ENCODE assay signal across 8 cellular contexts in the genomic region with DNA sequence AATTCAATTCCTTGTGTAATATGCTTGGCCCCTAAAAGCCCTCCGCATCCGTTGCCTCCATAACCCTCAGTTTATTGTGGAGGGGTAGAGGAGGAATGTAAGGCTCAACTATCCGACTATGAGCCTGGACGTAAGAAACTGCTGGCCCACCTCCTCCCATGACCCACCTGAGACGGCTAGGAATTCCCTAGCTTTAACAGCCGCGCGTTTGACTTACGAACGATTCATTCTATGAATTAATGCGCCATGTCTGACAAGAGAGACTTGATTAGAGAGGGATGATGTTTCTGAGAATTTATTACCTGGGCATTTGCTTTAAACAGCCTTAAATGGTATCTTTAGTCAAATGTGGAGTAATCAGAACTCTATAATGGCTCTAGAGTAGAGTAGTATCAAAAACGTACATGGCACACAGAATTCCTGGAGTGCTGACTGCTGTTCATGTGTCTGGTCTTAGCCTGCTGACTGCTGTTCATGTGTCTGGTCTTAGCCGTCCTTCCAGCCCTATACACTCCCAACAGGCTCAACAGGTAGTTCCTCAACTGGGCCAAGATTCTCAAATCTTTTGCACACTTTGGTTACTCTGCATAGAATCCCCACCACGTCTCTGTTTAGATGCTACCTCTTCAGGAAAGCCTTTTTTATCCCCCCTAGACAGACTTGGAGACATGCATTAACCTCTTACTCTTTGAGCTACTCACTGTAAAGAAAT. TPM values are rescaled to one million over a fixed set of nuclear protein-coding genes. Genes with fewer than 3 reads are reported as not detected.
DNase-seq lines count a peak whose midpoint lies in the region; ATAC-seq, FAIRE-seq and TF ChIP-seq lines count a peak whose summit lies in the region.

No MANE protein-coding gene starts in this region.

- H3K14ac ChIP-seq in H1 (ENCODE audit: insufficient read length) = no peak overlapping the region

- no peak overlapping the region; the same call in 1 of the 2 replicates for H2BK20ac ChIP-seq in H1 (ENCODE audit: low read length)

- WGBS in H1 (ENCODE audit: extremely low coverage in 1 of 2, insufficient coverage in 1 of 2, insufficient read length in 1 of 2, insufficient replicate concordance in 2 of 2, low coverage in 1 of 2, low lambda C conversion rate in 2 of 2, missing lambda C conversion rate in 1 of 2), 2 experiments = 76% methylated on average over 14 of the region's 14 CpGs; no CpG with 5 or more reads in 1 of the 2 experiments

- FAIRE-seq in H1 (lab: Jason Lieb, UNC) = no peak

- TF ChIP-seq RAD21 in H1 (IDR thresholded peaks at IDR 0.05 in 1 of 2, conservative IDR thresholded peaks at IDR 0.05 in 1 of 2; ENCODE audit: low read depth in 2 of 2, low read length in 2 of 2) = no peak

- TF ChIP-seq CTCF in GM12865 (IDR thresholded peaks at IDR 0.05; ENCODE audit: insufficient read depth, low read depth, low read length, missing control alignments) (no peak), OCI-LY1 (IDR thresholded peaks at IDR 0.05; ENCODE audit: low read length) (no peak), H1 (IDR thresholded peaks at IDR 0.05; ENCODE audit: control extremely low read depth in 1 of 3, insufficient read depth in 1 of 3, low read depth in 1 of 3, low read length in 3 of 3) (no peak), omental fat pad (IDR thresholded peaks at IDR 0.05) (no peak)

- no peak overlapping the region for H3K4ac ChIP-seq in H1 (replicated peaks; ENCODE audit: insufficient read length, low read depth, low read length)

- H3K4me1 ChIP-seq in OCI-LY1 (ENCODE audit: insufficient read depth, low read length, severe bottlenecking) (peaks cover 18% of the 10 kb centered on the region), H1 (replicated peaks in 1 of 4; ENCODE audit: control insufficient read depth in 3 of 4, insufficient read depth in 4 of 4, low read length in 3 of 4) (peaks cover 0 to 5% (median 0%) of the 10 kb centered on the region in 4 experiments; a peak in 3 of 7 replicates)

- H3K4me2 ChIP-seq in OCI-LY1 (ENCODE audit: low read length) = peak overlapping the region; percentile 71
- H3K4me2 ChIP-seq in H1 (ENCODE audit: insufficient read depth in 1 of 2, low read depth in 2 of 2, low read length in 2 of 2) = peak overlapping the region; percentile 71 to 76

- no peaks in the 10 kb centered on the region for H3K79me1 ChIP-seq in H1 (ENCODE audit: low read depth, low read length)

- H3K9ac ChIP-seq in OCI-LY1 (ENCODE audit: low read length) (peak overlapping the region; percentile 70; the same call in 1 of the 2 replicates), H1 (replicated peaks in 1 of 4; ENCODE audit: extremely low read depth in 1 of 4, low read depth in 3 of 4, low read length in 3 of 4) (peak overlapping the region in 3 of 4 experiments; percentile 0 to 42 (median 38); a peak in 4 of 7 replicates)

- peak; percentile 13 for DNase-seq in GM12865 (ENCODE audit: low read depth)
- DNase-seq in H1 (ENCODE audit: low read depth in 1 of 2, low spot score in 2 of 2) = no peak
- DNase-seq in omental fat pad (ENCODE audit: low spot score) = no peak

- no peak overlapping the region for H3K23ac ChIP-seq in H1 (ENCODE audit: insufficient read length)

- no peaks in the 10 kb centered on the region for H3K36me3 ChIP-seq in OCI-LY1 (ENCODE audit: insufficient read depth, low read length)
- peaks cover 0 to under 1% (median 0%) of the 10 kb centered on the region in 4 experiments; a peak in 1 of 8 replicates for H3K36me3 ChIP-seq in H1 (ENCODE audit: control insufficient read depth in 2 of 4, insufficient read depth in 4 of 4, low read length in 3 of 4)

- peaks cover 2% of the 10 kb centered on the region; the same call in 1 of the 2 replicates for H3K23me2 ChIP-seq in H1 (ENCODE audit: low read depth, low read length)

- H3K9me2 ChIP-seq in OCI-LY1 (ENCODE audit: low read depth, low read length) = no peaks in the 10 kb centered on the region

- H3K79me2 ChIP-seq in OCI-LY1 (ENCODE audit: insufficient read depth, low read length) (peaks cover 17% of the 10 kb centered on the region), H1 (ENCODE audit: control insufficient read depth in 1 of 2, insufficient read depth in 2 of 2, low read length in 2 of 2) (peaks cover 0 to 35% of the 10 kb centered on the region in 2 experiments; a peak in 3 of 4 replicates)

- H4K20me1 ChIP-seq in OCI-LY1 (ENCODE audit: insufficient read depth, low read length) (no peaks in the 10 kb centered on the region), H1 (replicated peaks in 1 of 2; ENCODE audit: control insufficient read depth in 1 of 2, insufficient read depth in 2 of 2, low read length in 2 of 2) (peaks cover 0 to 2% of the 10 kb centered on the region in 2 experiments)

- no peak overlapping the region for H2AK5ac ChIP-seq in H1 (ENCODE audit: low read depth, low read length)

- H2BK12ac ChIP-seq in H1 (ENCODE audit: low read depth, low read length) = 0 out of 2 replicates have a peak overlapping the region, but pooled peaks have one; percentile 35

- H2BK120ac ChIP-seq in H1 (replicated peaks; ENCODE audit: low read depth, low read length) = no peak overlapping the region

- H2BK5ac ChIP-seq in H1 (ENCODE audit: low read depth, low read length) = 0 out of 2 replicates have a peak overlapping the region, but pooled peaks have one; percentile 35

- no peak overlapping the region for H4K5ac ChIP-seq in H1 (ENCODE audit: insufficient read length, low read depth, low read length)

- ATAC-seq in omental fat pad (ENCODE audit: low FRiP score) (peak; percentile 8), HG03469 (IDR thresholded peaks at IDR 0.05; ENCODE audit: unreplicated experiment) (no peak), HG02763 (IDR thresholded peaks at IDR 0.05; ENCODE audit: unreplicated experiment) (no peak), HG03280 (IDR thresholded peaks at IDR 0.05; ENCODE audit: unreplicated experiment) (no peak), HG02981 (IDR thresholded peaks at IDR 0.05; ENCODE audit: unreplicated experiment) (no peak)

- H3K9me3 ChIP-seq in OCI-LY1 (ENCODE audit: low read length) (no peaks in the 10 kb centered on the region), H1 (ENCODE audit: insufficient read depth in 2 of 2, low read depth in 1 of 2, low read length in 1 of 2) (no peaks in the 10 kb centered on the region)

- H3K27ac ChIP-seq in OCI-LY1 (ENCODE audit: low read depth, low read length, poor library complexity, severe bottlenecking) (no peak overlapping the region), H1 (ENCODE audit: low read depth, low read length) (no peak overlapping the region)

- H3K4me3 ChIP-seq in GM12865 (ENCODE audit: low read depth, low read length) (peak overlapping the region; percentile 97), OCI-LY1 (ENCODE audit: low read depth, low read length, poor library complexity, severe bottlenecking) (peak overlapping the region; percentile 81), H1 (ENCODE audit: extremely low read depth in 1 of 4, insufficient read depth in 2 of 4, low read depth in 3 of 4, low read length in 4 of 4) (peak overlapping the region; percentile 65 to 77 (median 67))

- TF ChIP-seq POLR2A in H1 (IDR thresholded peaks at IDR 0.05; ENCODE audit: control extremely low read depth in 1 of 2, low read depth in 2 of 2, low read length in 2 of 2) = no peak

- H4K91ac ChIP-seq in H1 (replicated peaks; ENCODE audit: insufficient read length, low read length) = no peak overlapping the region

- H3K56ac ChIP-seq in H1 (replicated peaks; ENCODE audit: insufficient read length, low read depth, low read length) = no peak overlapping the region

- H3K18ac ChIP-seq in H1 (ENCODE audit: extremely low read depth, low read length) = 0 out of 2 replicates have a peak overlapping the region, but pooled peaks have one; percentile 51

- H2AFZ ChIP-seq in OCI-LY1 (ENCODE audit: low read length) (no peak overlapping the region), H1 (ENCODE audit: low read length) (no peak overlapping the region)

- CTCF ChIA-PET in H1 (lab: Charles Lee; ENCODE audit: partially characterized antibody) = interaction anchor here (0.6 to 4.5 kb wide), 2 partner anchors 11 to 44 kb away, joined by 3 to 24 read pairs; no protein-coding TSS in a partner anchor

- no peaks in the 10 kb centered on the region for H3F3A ChIP-seq in OCI-LY1 (ENCODE audit: insufficient read depth, low read length)

- no peak overlapping the region for H2BK15ac ChIP-seq in H1 (ENCODE audit: low read length)

- no peak for TF ChIP-seq EP300 in H1 (IDR thresholded peaks at IDR 0.05; ENCODE audit: borderline replicate concordance in 1 of 2, low read depth in 2 of 2, low read length in 2 of 2)

- H3K27me3 ChIP-seq in OCI-LY1 (ENCODE audit: insufficient read depth, low read length) = no peaks in the 10 kb centered on the region
- H3K27me3 ChIP-seq in H1 (replicated peaks in 1 of 4; ENCODE audit: control insufficient read depth in 3 of 4, extremely low read depth in 1 of 4, insufficient read depth in 3 of 4, low read length in 3 of 4) = no peaks in the 10 kb centered on the region

- POLR2A ChIA-PET in H1 (lab: Charles Lee; ENCODE audit: partially characterized antibody) = interaction anchor here (1.3 kb wide), 1 partner anchor 49 kb away, joined by 3 read pairs; the partner anchor contains the start of gene NFU1

- H4K8ac ChIP-seq in H1 (ENCODE audit: extremely low read depth, insufficient read depth, low read length) = no peak overlapping the region

TF ChIP-seq in H1, 55 proteins besides CTCF, POLR2A, EP300 and RAD21 (continues in another document):
- TF ChIP-seq TAF7 (optimal IDR thresholded peaks at IDR 0.05; ENCODE audit: borderline replicate concordance, low read depth, low read length) = no peak

RNA-seq across cellular contexts. Expression of gene GFPT1, which starts 0.9 kb away (rescaled TPM):
- 76.2 and 86.8 TPM in 2 replicates for total RNA-seq in H1 (2021; fragmentation: NEBNext Ultra II Directional; extraction: Animal tissue kit (Norgen Biotek cat#: 25700))
- 8.9 and 13.3 TPM in 2 replicates for polyA plus RNA-seq in H1 (2011; rRNA removed)
- 16.8 TPM for polyA plus RNA-seq in H1 (2011; cell fraction: cytosol; rRNA removed)
- 8.4 TPM for polyA plus RNA-seq in H1 (2011; cell fraction: nucleus; rRNA removed)
- 15.9 to 35.4 TPM (median 22.7 TPM) in 4 replicates for polyA plus RNA-seq in H1 (2012, experiment 1 of 2)
- 1.9 TPM for polyA plus RNA-seq in H1 (2012, experiment 2 of 2)
- 23.0 TPM for polyA plus RNA-seq in H1 (2013, experiment 1 of 2)
- 23.0 TPM for polyA plus RNA-seq in H1 (2013, experiment 2 of 2)
- polyA minus RNA-seq in H1 (2011; rRNA and poly(A)+ RNA removed) = 31.2 and 40.3 TPM in 2 replicates
- 82.7 TPM for polyA minus RNA-seq in H1 (2011; cell fraction: cytosol; rRNA and poly(A)+ RNA removed)
- polyA minus RNA-seq in H1 (2011; cell fraction: nucleus; rRNA and poly(A)+ RNA removed) = 22.3 TPM
- total RNA-seq in omental fat pad = 100 to 1,000 TPM in 1 of 4 donors, 10 to 100 TPM in 3; 32.9 to 105 (median 54.5) TPM

RNA-seq across cellular contexts. Expression of gene NFU1, which starts 49.3 kb away (rescaled TPM):
- 43.4 and 45.5 TPM in 2 replicates for total RNA-seq in H1 (2021; fragmentation: NEBNext Ultra II Directional; extraction: Animal tissue kit (Norgen Biotek cat#: 25700))
- polyA plus RNA-seq in H1 (2011; rRNA removed) = 12.9 and 18.4 TPM in 2 replicates
- polyA plus RNA-seq in H1 (2011; cell fraction: cytosol; rRNA removed) = 24.4 TPM
- polyA plus RNA-seq in H1 (2011; cell fraction: nucleus; rRNA removed) = 9.3 TPM
- 30.9 to 54.6 TPM (median 32.1 TPM) in 4 replicates for polyA plus RNA-seq in H1 (2012, experiment 1 of 2)
- 7.5 TPM for polyA plus RNA-seq in H1 (2012, experiment 2 of 2)
- polyA plus RNA-seq in H1 (2013, experiment 1 of 2) = 70.7 TPM
- polyA plus RNA-seq in H1 (2013, experiment 2 of 2) = 78.3 TPM
- 5.8 and 7.3 TPM in 2 replicates for polyA minus RNA-seq in H1 (2011; rRNA and poly(A)+ RNA removed)
- 7.6 TPM for polyA minus RNA-seq in H1 (2011; cell fraction: cytosol; rRNA and poly(A)+ RNA removed)
- 6.8 TPM for polyA minus RNA-seq in H1 (2011; cell fraction: nucleus; rRNA and poly(A)+ RNA removed)
- total RNA-seq in omental fat pad = 10 to 100 TPM; 36.5 to 84.8 (median 47.3) TPM
